In the genomic region with DNA sequence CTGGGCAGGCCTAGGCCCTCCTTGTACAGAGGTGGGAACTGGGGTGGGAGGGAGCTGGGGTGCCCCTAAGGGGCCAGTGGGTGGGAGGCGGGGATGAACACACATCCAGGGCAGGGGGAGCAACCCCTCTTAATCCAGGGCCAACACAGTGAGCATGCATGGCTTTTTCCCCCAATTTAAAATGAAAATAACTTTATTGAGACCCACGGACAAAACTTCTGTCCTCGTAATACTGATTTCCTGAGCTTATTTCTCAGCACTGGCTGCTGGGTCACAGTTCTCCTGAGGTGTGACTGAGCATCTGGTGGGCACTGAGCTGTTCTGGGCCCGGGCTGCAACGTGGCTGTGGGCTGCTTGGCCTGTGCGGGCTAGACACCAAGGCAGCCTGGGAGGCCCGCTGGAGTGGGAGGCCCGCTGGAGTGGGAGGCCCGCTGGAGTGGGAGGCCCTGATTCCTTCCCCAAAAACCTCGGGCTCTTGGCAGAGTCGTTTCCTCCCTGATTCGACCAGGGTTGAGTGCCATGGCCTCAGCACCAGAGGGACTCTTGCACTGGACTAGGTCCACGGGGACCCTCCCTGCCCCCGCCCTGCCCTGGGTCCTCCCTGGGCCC, we compare ENCODE assay signal across 1 cellular context.
TF ChIP-seq lines count a peak whose summit lies in the region.

No MANE protein-coding gene starts in this region.

TF ChIP-seq in K562, 482 proteins besides CTCF, POLR2A, EP300 and RAD21 (continued from another document):
- TF ChIP-seq ZBTB8A (IDR thresholded peaks at IDR 0.05; ENCODE audit: partially characterized antibody) (no peak), ZNF780A (CRISPR knock-in tag; IDR thresholded peaks at IDR 0.05) (no peak), ZNF280B (CRISPR knock-in tag; IDR thresholded peaks at IDR 0.05) (no peak), NR2C1 (IDR thresholded peaks at IDR 0.05) (no peak), NR2C1 (tag; IDR thresholded peaks at IDR 0.05) (no peak)
- TF ChIP-seq, protein P1, sequence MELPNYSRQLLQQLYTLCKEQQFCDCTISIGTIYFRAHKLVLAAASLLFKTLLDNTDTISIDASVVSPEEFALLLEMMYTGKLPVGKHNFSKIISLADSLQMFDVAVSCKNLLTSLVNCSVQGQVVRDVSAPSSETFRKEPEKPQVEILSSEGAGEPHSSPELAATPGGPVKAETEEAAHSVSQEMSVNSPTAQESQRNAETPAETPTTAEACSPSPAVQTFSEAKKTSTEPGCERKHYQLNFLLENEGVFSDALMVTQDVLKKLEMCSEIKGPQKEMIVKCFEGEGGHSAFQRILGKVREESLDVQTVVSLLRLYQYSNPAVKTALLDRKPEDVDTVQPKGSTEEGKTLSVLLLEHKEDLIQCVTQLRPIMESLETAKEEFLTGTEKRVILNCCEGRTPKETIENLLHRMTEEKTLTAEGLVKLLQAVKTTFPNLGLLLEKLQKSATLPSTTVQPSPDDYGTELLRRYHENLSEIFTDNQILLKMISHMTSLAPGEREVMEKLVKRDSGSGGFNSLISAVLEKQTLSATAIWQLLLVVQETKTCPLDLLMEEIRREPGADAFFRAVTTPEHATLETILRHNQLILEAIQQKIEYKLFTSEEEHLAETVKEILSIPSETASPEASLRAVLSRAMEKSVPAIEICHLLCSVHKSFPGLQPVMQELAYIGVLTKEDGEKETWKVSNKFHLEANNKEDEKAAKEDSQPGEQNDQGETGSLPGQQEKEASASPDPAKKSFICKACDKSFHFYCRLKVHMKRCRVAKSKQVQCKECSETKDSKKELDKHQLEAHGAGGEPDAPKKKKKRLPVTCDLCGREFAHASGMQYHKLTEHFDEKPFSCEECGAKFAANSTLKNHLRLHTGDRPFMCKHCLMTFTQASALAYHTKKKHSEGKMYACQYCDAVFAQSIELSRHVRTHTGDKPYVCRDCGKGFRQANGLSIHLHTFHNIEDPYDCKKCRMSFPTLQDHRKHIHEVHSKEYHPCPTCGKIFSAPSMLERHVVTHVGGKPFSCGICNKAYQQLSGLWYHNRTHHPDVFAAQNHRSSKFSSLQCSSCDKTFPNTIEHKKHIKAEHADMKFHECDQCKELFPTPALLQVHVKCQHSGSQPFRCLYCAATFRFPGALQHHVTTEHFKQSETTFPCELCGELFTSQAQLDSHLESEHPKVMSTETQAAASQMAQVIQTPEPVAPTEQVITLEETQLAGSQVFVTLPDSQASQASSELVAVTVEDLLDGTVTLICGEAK (IDR thresholded peaks at IDR 0.05): peak; percentile 80
- TF ChIP-seq, protein P1 (CRISPR knock-in tag; IDR thresholded peaks at IDR 0.05): peak; percentile 64; the same call in 1 of the 2 replicates
